In genomic region chr3:123586966-123587365, GRCh38 we compare ENCODE assay signal across 1 cellular context.
TF ChIP-seq lines count a peak whose summit lies in the region.

No MANE protein-coding gene starts in this region.

TF ChIP-seq in GM23338, 12 proteins besides CTCF, POLR2A, EP300 and RAD21 (continued from another document):
- TF ChIP-seq, protein P1, sequence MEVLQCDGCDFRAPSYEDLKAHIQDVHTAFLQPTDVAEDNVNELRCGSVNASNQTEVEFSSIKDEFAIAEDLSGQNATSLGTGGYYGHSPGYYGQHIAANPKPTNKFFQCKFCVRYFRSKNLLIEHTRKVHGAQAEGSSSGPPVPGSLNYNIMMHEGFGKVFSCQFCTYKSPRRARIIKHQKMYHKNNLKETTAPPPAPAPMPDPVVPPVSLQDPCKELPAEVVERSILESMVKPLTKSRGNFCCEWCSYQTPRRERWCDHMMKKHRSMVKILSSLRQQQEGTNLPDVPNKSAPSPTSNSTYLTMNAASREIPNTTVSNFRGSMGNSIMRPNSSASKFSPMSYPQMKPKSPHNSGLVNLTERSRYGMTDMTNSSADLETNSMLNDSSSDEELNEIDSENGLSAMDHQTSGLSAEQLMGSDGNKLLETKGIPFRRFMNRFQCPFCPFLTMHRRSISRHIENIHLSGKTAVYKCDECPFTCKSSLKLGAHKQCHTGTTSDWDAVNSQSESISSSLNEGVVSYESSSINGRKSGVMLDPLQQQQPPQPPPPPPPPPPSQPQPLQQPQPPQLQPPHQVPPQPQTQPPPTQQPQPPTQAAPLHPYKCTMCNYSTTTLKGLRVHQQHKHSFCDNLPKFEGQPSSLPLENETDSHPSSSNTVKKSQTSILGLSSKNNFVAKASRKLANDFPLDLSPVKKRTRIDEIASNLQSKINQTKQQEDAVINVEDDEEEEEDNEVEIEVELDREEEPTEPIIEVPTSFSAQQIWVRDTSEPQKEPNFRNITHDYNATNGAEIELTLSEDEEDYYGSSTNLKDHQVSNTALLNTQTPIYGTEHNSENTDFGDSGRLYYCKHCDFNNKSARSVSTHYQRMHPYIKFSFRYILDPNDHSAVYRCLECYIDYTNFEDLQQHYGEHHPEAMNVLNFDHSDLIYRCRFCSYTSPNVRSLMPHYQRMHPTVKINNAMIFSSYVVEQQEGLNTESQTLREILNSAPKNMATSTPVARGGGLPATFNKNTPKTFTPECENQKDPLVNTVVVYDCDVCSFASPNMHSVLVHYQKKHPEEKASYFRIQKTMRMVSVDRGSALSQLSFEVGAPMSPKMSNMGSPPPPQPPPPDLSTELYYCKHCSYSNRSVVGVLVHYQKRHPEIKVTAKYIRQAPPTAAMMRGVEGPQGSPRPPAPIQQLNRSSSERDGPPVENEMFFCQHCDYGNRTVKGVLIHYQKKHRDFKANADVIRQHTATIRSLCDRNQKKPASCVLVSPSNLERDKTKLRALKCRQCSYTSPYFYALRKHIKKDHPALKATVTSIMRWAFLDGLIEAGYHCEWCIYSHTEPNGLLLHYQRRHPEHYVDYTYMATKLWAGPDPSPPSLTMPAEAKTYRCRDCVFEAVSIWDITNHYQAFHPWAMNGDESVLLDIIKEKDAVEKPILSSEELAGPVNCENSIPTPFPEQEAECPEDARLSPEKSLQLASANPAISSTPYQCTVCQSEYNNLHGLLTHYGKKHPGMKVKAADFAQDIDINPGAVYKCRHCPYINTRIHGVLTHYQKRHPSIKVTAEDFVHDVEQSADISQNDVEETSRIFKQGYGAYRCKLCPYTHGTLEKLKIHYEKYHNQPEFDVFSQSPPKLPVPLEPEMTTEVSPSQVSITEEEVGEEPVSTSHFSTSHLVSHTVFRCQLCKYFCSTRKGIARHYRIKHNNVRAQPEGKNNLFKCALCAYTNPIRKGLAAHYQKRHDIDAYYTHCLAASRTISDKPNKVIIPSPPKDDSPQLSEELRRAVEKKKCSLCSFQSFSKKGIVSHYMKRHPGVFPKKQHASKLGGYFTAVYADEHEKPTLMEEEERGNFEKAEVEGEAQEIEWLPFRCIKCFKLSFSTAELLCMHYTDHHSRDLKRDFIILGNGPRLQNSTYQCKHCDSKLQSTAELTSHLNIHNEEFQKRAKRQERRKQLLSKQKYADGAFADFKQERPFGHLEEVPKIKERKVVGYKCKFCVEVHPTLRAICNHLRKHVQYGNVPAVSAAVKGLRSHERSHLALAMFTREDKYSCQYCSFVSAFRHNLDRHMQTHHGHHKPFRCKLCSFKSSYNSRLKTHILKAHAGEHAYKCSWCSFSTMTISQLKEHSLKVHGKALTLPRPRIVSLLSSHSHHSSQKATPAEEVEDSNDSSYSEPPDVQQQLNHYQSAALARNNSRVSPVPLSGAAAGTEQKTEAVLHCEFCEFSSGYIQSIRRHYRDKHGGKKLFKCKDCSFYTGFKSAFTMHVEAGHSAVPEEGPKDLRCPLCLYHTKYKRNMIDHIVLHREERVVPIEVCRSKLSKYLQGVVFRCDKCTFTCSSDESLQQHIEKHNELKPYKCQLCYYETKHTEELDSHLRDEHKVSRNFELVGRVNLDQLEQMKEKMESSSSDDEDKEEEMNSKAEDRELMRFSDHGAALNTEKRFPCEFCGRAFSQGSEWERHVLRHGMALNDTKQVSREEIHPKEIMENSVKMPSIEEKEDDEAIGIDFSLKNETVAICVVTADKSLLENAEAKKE (CRISPR knock-in tag; IDR thresholded peaks at IDR 0.05), result no peak
- TF ChIP-seq JUNB (IDR thresholded peaks at IDR 0.05; ENCODE audit: unreplicated experiment) (no peak), ZNF331 (CRISPR knock-in tag; IDR thresholded peaks at IDR 0.05; ENCODE audit: low read depth) (no peak)
